Comparison of ENCODE assay signal across 1 cellular context in genomic region chr19:54464624-54465266, GRCh38.
TF ChIP-seq lines count a peak whose summit lies in the region.

No MANE protein-coding gene starts in this region.

TF ChIP-seq in K562, 482 proteins besides CTCF, POLR2A, EP300 and RAD21 (continued from another document and continues in another):
- no peak; the same call in 1 of the 2 replicates for TF ChIP-seq VEZF1 (CRISPR knock-in tag; IDR thresholded peaks at IDR 0.05)
- no peak for TF ChIP-seq HDAC6 (IDR thresholded peaks at IDR 0.05; ENCODE audit: low read depth, low read length)
- TF ChIP-seq PRPF4 (IDR thresholded peaks at IDR 0.05; ENCODE audit: insufficient read depth, low read depth, low read length, poor library complexity, severe bottlenecking) = no peak
- peak; percentile 74 for TF ChIP-seq NFIC (IDR thresholded peaks at IDR 0.05)
- TF ChIP-seq THRB (CRISPR knock-in tag; conservative IDR thresholded peaks at IDR 0.05) = no peak
- TF ChIP-seq FOS (IDR thresholded peaks at IDR 0.05; ENCODE audit: extremely low read depth, insufficient read length) = no peak
- TF ChIP-seq NR1H2 (CRISPR knock-in tag; IDR thresholded peaks at IDR 0.05) = no peak
- peak; percentile 79 for TF ChIP-seq SUPT5H (IDR thresholded peaks at IDR 0.05)
- TF ChIP-seq ZNF609 (CRISPR knock-in tag; IDR thresholded peaks at IDR 0.05; ENCODE audit: borderline replicate concordance) = no peak
- TF ChIP-seq TCF15 (CRISPR knock-in tag; IDR thresholded peaks at IDR 0.05) = no peak
- TF ChIP-seq SRSF3 (IDR thresholded peaks at IDR 0.05; ENCODE audit: insufficient read depth, low read length) = no peak
- TF ChIP-seq HEY1 (CRISPR knock-in tag; IDR thresholded peaks at IDR 0.05; ENCODE audit: borderline replicate concordance) = no peak
- peak; percentile 78 for TF ChIP-seq TFAP4 (CRISPR knock-in tag; IDR thresholded peaks at IDR 0.05; ENCODE audit: borderline replicate concordance)
- no peak for TF ChIP-seq FUS (optimal IDR thresholded peaks at IDR 0.05; ENCODE audit: low read depth, low read length)
- no peak for TF ChIP-seq NR3C1 (CRISPR knock-in tag; IDR thresholded peaks at IDR 0.05)
- no peak for TF ChIP-seq KLF10 (CRISPR knock-in tag; IDR thresholded peaks at IDR 0.05)
- no peak for TF ChIP-seq YBX1 (IDR thresholded peaks at IDR 0.05)
- TF ChIP-seq CBFA2T3 (IDR thresholded peaks at IDR 0.05) = no peak
- TF ChIP-seq ELF4 (CRISPR knock-in tag; IDR thresholded peaks at IDR 0.05) = no peak
- TF ChIP-seq PTBP1 (IDR thresholded peaks at IDR 0.05; ENCODE audit: low read depth, low read length) = no peak
- TF ChIP-seq MECOM (CRISPR knock-in tag; IDR thresholded peaks at IDR 0.05) = no peak
- TF ChIP-seq ZNF740 (CRISPR knock-in tag; IDR thresholded peaks at IDR 0.05) = peak; percentile 81; the same call in 1 of the 2 replicates
- TF ChIP-seq ZNF740 (tag; IDR thresholded peaks at IDR 0.05) = peak in 1 of 2 experiments; percentile 68; a peak in 2 of 4 replicates
- no peak for TF ChIP-seq ATF4 (CRISPR knock-in tag; IDR thresholded peaks at IDR 0.05)
- TF ChIP-seq TEAD2 (tag; IDR thresholded peaks at IDR 0.05) = no peak
- no peak for TF ChIP-seq AFF4 (CRISPR knock-in tag; IDR thresholded peaks at IDR 0.05)
- TF ChIP-seq CTCFL (IDR thresholded peaks at IDR 0.05; ENCODE audit: borderline replicate concordance, insufficient read depth, low read depth, low read length, poor library complexity, severe bottlenecking) = peak; percentile 68
- TF ChIP-seq SMARCA4 (IDR thresholded peaks at IDR 0.05) = no peak
- TF ChIP-seq ZNF512 (tag; IDR thresholded peaks at IDR 0.05) = no peak
- no peak for TF ChIP-seq ZNF77 (CRISPR knock-in tag; IDR thresholded peaks at IDR 0.05)
- TF ChIP-seq SRSF1 (IDR thresholded peaks at IDR 0.05; ENCODE audit: low read depth, low read length) = no peak
- no peak for TF ChIP-seq HES1 (IDR thresholded peaks at IDR 0.05; ENCODE audit: low read depth)
- no peak for TF ChIP-seq HMG20B (CRISPR knock-in tag; IDR thresholded peaks at IDR 0.05)
- TF ChIP-seq GABPB2 (CRISPR knock-in tag; conservative IDR thresholded peaks at IDR 0.05) = no peak
- no peak for TF ChIP-seq ATF6 (CRISPR knock-in tag; IDR thresholded peaks at IDR 0.05)
- TF ChIP-seq RBM34 (IDR thresholded peaks at IDR 0.05; ENCODE audit: borderline replicate concordance, insufficient read depth, low read length) = no peak
- no peak for TF ChIP-seq RAD51 (IDR thresholded peaks at IDR 0.05; ENCODE audit: borderline replicate concordance, low read depth)
- no peak for TF ChIP-seq ID3 (CRISPR knock-in tag; IDR thresholded peaks at IDR 0.05)
- TF ChIP-seq ID3 (tag; IDR thresholded peaks at IDR 0.05) = no peak
